12 cellular contexts compared by ENCODE assay signal in the genomic region with DNA sequence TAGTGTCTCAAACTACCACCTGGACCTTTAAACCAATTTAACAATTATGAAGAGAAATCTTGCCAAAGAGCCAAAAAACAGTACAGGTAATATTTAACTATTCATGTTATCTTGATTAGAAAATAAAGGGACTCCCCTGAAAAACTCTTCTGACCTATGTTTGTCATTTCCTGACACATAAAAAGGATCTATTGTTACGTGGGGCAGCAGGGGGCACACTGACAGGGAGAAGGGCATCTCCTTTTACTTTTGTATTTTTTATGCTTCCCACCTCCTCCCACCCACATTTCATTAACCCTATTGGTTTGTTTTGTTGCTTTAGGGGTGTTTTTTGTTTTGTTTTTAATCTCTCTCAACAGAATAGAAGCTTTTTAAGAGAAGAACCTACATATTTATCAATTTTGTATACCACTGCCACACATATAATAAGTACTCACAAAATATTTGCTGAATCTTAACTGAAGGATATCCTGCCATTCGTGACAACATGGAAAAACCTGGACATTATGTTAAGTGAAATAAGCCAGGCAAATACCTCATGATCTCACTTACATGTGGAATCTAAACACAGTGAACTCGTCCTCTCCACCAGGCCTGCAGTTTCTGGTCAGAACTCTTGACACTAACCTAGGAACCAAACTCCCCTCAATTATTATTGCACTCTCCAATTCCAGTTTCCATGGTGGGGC. TPM values are rescaled to one million over a fixed set of nuclear protein-coding genes. Genes with fewer than 3 reads are reported as not detected.
DNase-seq lines count a peak whose midpoint lies in the region; ATAC-seq, FAIRE-seq and TF ChIP-seq lines count a peak whose summit lies in the region.
"Had no signal": no experiment of that assay in that cellular context is flagged by ENCODE, and none has a peak within 500 bp of the region (broad histone marks: within the 10 kb centered on the region; RNA-seq: fewer than 3 reads in every experiment).

No MANE protein-coding gene starts in this region.

- peak; percentile 49 for ATAC-seq in CD4-positive, alpha-beta T cell (ENCODE audit: poor library complexity)
- ATAC-seq in GM18907 (IDR thresholded peaks at IDR 0.05; ENCODE audit: unreplicated experiment) (no peak), HG03460 (IDR thresholded peaks at IDR 0.05; ENCODE audit: unreplicated experiment) (no peak)

- DNase-seq in CD4-positive, alpha-beta T cell, result no peak
- DNase-seq in H54 (ENCODE audit: insufficient read length, low spot score) (no peak), immature natural killer cell (peak; percentile 20 to 30 (median 23)), NCI-H2029 treated with DMSO at 0.1 percent for 48 hours (lab: John Stamatoyannopoulos, UW) (no peak), NCI-H2227 treated with DMSO at 0.1 percent for 48 hours (lab: John Stamatoyannopoulos, UW) (no peak)
- DNase-seq: DMS 273 treated with DMSO at 0.1 percent for 48 hours; hypothalamus; stimulated activated CD4-positive, alpha-beta T cell treated with anti-CD3 and anti-CD28 coated beads, Interleukin-12 subunit alpha, Interleukin-12 subunit beta, amount 100 ng/mL, for 4 hours; T-helper 2 cell had no signal

- no peaks in the 10 kb centered on the region for H3K9me3 Mint-ChIP-seq in CD4-positive, alpha-beta T cell
- no peaks in the 10 kb centered on the region for H3K9me3 Mint-ChIP-seq in immature natural killer cell

- CTCF ChIA-PET in CD4-positive, alpha-beta T cell (lab: Charles Lee), result interaction anchor here (0.6 to 6.4 kb wide), 3 partner anchors 18 to 228 kb away, joined by 3 to 36 read pairs (median 4); partner anchors contain the start of genes NCK1 and STAG1

- no peak overlapping the region for H3K4me3 Mint-ChIP-seq in CD4-positive, alpha-beta T cell
- H3K4me3 Mint-ChIP-seq in immature natural killer cell, result peak overlapping the region in 4 of 5 donors; percentile 11 to 42 (median 26)

- H3K27ac Mint-ChIP-seq in CD4-positive, alpha-beta T cell, result peak overlapping the region; percentile 50
- peak overlapping the region; percentile 67 to 83 (median 76) for H3K27ac Mint-ChIP-seq in immature natural killer cell

- peak; percentile 27 for FAIRE-seq in H54 (lab: Jason Lieb, UNC)

- no peaks in the 10 kb centered on the region for H3K27me3 Mint-ChIP-seq in CD4-positive, alpha-beta T cell
- peaks cover 0 to 3% (median 2%) of the 10 kb centered on the region in 3 donors for H3K27me3 Mint-ChIP-seq in immature natural killer cell (ENCODE audit: low read depth in 3 of 3)

- H3K36me3 Mint-ChIP-seq in CD4-positive, alpha-beta T cell (ENCODE audit: low read depth), result peaks cover 9% of the 10 kb centered on the region
- H3K36me3 Mint-ChIP-seq in immature natural killer cell, result peaks cover 5 to 10% (median 6%) of the 10 kb centered on the region in 3 donors

- TF ChIP-seq CTCF in CD4-positive, alpha-beta T cell (IDR thresholded peaks at IDR 0.05), result peak; percentile 33
- 0 out of 2 replicates have a peak, but pooled peaks have one; percentile 10 for TF ChIP-seq CTCF in VCaP (conservative IDR thresholded peaks at IDR 0.05)

- POLR2A ChIA-PET in CD4-positive, alpha-beta T cell (lab: Charles Lee), result interaction anchor here (1.5 kb wide), 1 partner anchor 18 kb away, joined by 5 read pairs; the partner anchor contains the start of gene STAG1

- H3K4me1 Mint-ChIP-seq in CD4-positive, alpha-beta T cell (ENCODE audit: low read depth), result peaks cover 63% of the 10 kb centered on the region
- peaks cover 60 to 62% of the 10 kb centered on the region in 2 donors for H3K4me1 Mint-ChIP-seq in immature natural killer cell

- no peaks in the 10 kb centered on the region for H3K27me3 ChIP-seq in CD4-positive, alpha-beta T cell (ENCODE audit: control insufficient read depth, insufficient read depth, low read length)

- intact Hi-C loops in CD4-positive, alpha-beta T cell (cut with DNase I, micrococcal nuclease), result loop anchor here in 1 of 2 experiments (5.0 kb wide), 1 partner anchor 772 kb away; no protein-coding TSS in a partner anchor

- TF ChIP-seq POLR2A in H54 (IDR thresholded peaks at IDR 0.05; ENCODE audit: low read depth, low read length), result no peak

- no peaks in the 10 kb centered on the region for H3K9me3 ChIP-seq in CD4-positive, alpha-beta T cell (ENCODE audit: control insufficient read depth, low read length)

- H3K27ac ChIP-seq in CD4-positive, alpha-beta T cell (ENCODE audit: low read depth, low read length), result no peak overlapping the region
- no peak overlapping the region for H3K27ac ChIP-seq in VCaP

RNA-seq across cellular contexts. Expression of gene STAG1, which starts 17.7 kb away (rescaled TPM):
- total RNA-seq in CD4-positive, alpha-beta T cell, result 10 to 100 TPM; 35.6 to 37.7 TPM
- 10 to 100 TPM; 11.8 to 22.6 (median 14.6) TPM for polyA plus RNA-seq in immature natural killer cell

Comparison
In these comparisons a context has a peak if more than half of its experiments do, and no peak if none do; other contexts are left out.
1. DNase-seq: peak in immature natural killer cell (3 of 3); none in CD4-positive, alpha-beta T cell (0 of 10), H54 (single experiment), NCI-H2029 treated with DMSO at 0.1 percent for 48 hours (single experiment) and NCI-H2227 treated with DMSO at 0.1 percent for 48 hours (single experiment).